In genomic region chr10:7872041-7872442, GRCh38 we compare ENCODE assay signal across 8 cellular contexts. TPM values are rescaled to one million over a fixed set of nuclear protein-coding genes. Genes with fewer than 3 reads are reported as not detected.
DNase-seq lines count a peak whose midpoint lies in the region; ATAC-seq, FAIRE-seq and TF ChIP-seq lines count a peak whose summit lies in the region.

No MANE protein-coding gene starts in this region.

- ATAC-seq in Right ventricle myocardium superior (ENCODE audit: poor library complexity) (peak; percentile 38), body of pancreas (no peak), HepG2 (no peak), HG03175 (IDR thresholded peaks at IDR 0.05; ENCODE audit: unreplicated experiment) (no peak), GM21360 (IDR thresholded peaks at IDR 0.05; ENCODE audit: unreplicated experiment) (no peak)

- TF ChIP-seq POLR2A in body of pancreas (IDR thresholded peaks at IDR 0.05) (no peak), HepG2 (IDR thresholded peaks at IDR 0.05; ENCODE audit: insufficient read depth in 1 of 2, low read depth in 2 of 2, low read length in 2 of 2) (no peak), transverse colon (IDR thresholded peaks at IDR 0.05) (no peak)

- in situ Hi-C loops in HepG2 (cut with HindIII; ENCODE audit: extremely low pct_ligation_motif_present, low pct_unique_long_range_greater_than_20kb) (loop anchor here (10.0 kb wide), 2 partner anchors 1333 to 1433 kb away; no protein-coding TSS in a partner anchor), transverse colon (cut with MboI; ENCODE audit: low pct_ligation_motif_present in 1 of 4, low pct_unique_long_range_greater_than_20kb in 1 of 4, low sequenced_read_pairs in 3 of 4) (loop anchor here in 3 of 4 donors (25.0 kb wide), 2 partner anchors 1340 to 1440 kb away; no protein-coding TSS in a partner anchor)

- peak; percentile 47; the same call in 1 of the 2 replicates for TF ChIP-seq RAD21 in HepG2 (CRISPR knock-in tag; IDR thresholded peaks at IDR 0.05)

- intact Hi-C loops in Right ventricle myocardium superior (cut with DNase I), result loop anchor here (1.0 to 10.0 kb wide), 2 partner anchors 1337 to 1433 kb away; no protein-coding TSS in a partner anchor
- intact Hi-C loops in cardiac septum (cut with DNase I), result loop anchor here (2.0 kb wide), 1 partner anchor 1337 kb away; no protein-coding TSS in a partner anchor
- intact Hi-C loops in body of pancreas (cut with DNase I), result loop anchor here (10.0 kb wide), 1 partner anchor 1343 kb away; no protein-coding TSS in a partner anchor
- intact Hi-C loops in HepG2 (cut with micrococcal nuclease; ENCODE audit: unreplicated experiment), result loop anchor here (1.0 to 2.0 kb wide), 2 partner anchors 1337 to 1431 kb away; no protein-coding TSS in a partner anchor
- intact Hi-C loops in transverse colon (cut with DNase I; ENCODE audit: low total_unique reads), result loop anchor here (5.0 kb wide), 1 partner anchor 1335 kb away; no protein-coding TSS in a partner anchor

- POLR2A ChIA-PET in HepG2 (lab: Yijun Ruan, JAX), result interaction anchor here (0.6 kb wide), 2 partner anchors 370 to 661 kb away, joined by 3 read pairs; no protein-coding TSS in a partner anchor

- no peak overlapping the region for H3K9ac ChIP-seq in HepG2 (ENCODE audit: insufficient read depth, low read depth, low read length)

- no peaks in the 10 kb centered on the region for H4K20me1 ChIP-seq in HepG2 (ENCODE audit: insufficient read depth, low read length)

- FAIRE-seq in HepG2 (lab: Jason Lieb, UNC), result no peak

- no peaks in the 10 kb centered on the region for H3K79me2 ChIP-seq in HepG2 (ENCODE audit: insufficient read depth, low read length)

- no peak overlapping the region for H3K4me2 ChIP-seq in HepG2 (ENCODE audit: low read depth, low read length)

- H3K27me3 ChIP-seq in body of pancreas (no peaks in the 10 kb centered on the region), HepG2 (ENCODE audit: control insufficient read depth in 1 of 2, insufficient read depth in 2 of 2, low read length in 2 of 2) (no peaks in the 10 kb centered on the region), transverse colon (no peaks in the 10 kb centered on the region)

- TF ChIP-seq EP300 in HepG2 (IDR thresholded peaks at IDR 0.05; ENCODE audit: low read depth in 2 of 2, low read length in 2 of 2), result no peak
- no peak for TF ChIP-seq EP300 in HepG2 (CRISPR knock-in tag; IDR thresholded peaks at IDR 0.05; ENCODE audit: borderline replicate concordance)
- no peak for TF ChIP-seq EP300 in transverse colon (IDR thresholded peaks at IDR 0.05; ENCODE audit: low read depth)

- no TSS peak for BruUV-seq in HepG2 (replicated peaks; lab: Mats Ljungman, UMichigan)

- TF ChIP-seq CTCF in body of pancreas (IDR thresholded peaks at IDR 0.05) (peak; percentile 49 to 97 (median 72)), HepG2 (CRISPR knock-in tag; IDR thresholded peaks at IDR 0.05) (peak; percentile 57), transverse colon (IDR thresholded peaks at IDR 0.05) (peak; percentile 73 to 84 (median 76))

- DNase-seq in Right ventricle myocardium superior (no peak), cardiac septum (ENCODE audit: low spot score) (no peak), NCI-H1694 (lab: John Stamatoyannopoulos, UW) (peak; percentile 11), body of pancreas (no peak), HepG2 (ENCODE audit: low spot score) (no peak), transverse colon (no peak)

- no peak overlapping the region for H2AFZ ChIP-seq in HepG2 (ENCODE audit: low read length)

- H3K36me3 ChIP-seq in body of pancreas (replicated peaks in 1 of 2; ENCODE audit: insufficient read depth in 1 of 2, low read depth in 2 of 2), result no peaks in the 10 kb centered on the region
- no peaks in the 10 kb centered on the region for H3K36me3 ChIP-seq in HepG2 (replicated peaks in 1 of 2; ENCODE audit: control insufficient read depth in 1 of 2, insufficient read depth in 2 of 2, low read length in 2 of 2)
- H3K36me3 ChIP-seq in transverse colon, result no peaks in the 10 kb centered on the region

- no peak overlapping the region for H3K27ac ChIP-seq in body of pancreas
- no peak overlapping the region for H3K27ac ChIP-seq in HepG2 (ENCODE audit: extremely low read length, insufficient read depth, low read length)
- no peak overlapping the region for H3K27ac ChIP-seq in transverse colon

- H3K4me3 ChIP-seq in body of pancreas (no peak overlapping the region), HepG2 (replicated peaks in 1 of 3; ENCODE audit: insufficient read depth in 1 of 3, low read depth in 2 of 3, low read length in 3 of 3) (no peak overlapping the region), transverse colon (peak overlapping the region in 1 of 4 donors; percentile 43)

- H3K9me3 ChIP-seq in body of pancreas, result no peaks in the 10 kb centered on the region
- H3K9me3 ChIP-seq in HepG2 (ENCODE audit: low read length), result no peaks in the 10 kb centered on the region
- H3K9me3 ChIP-seq in transverse colon, result no peaks in the 10 kb centered on the region

- CTCF ChIA-PET in HepG2 (lab: Yijun Ruan, JAX; ENCODE audit: low intra/inter-chr PET ratio, low total read pairs), result interaction anchor here (1.2 to 1.9 kb wide), 2 partner anchors 1337 to 1433 kb away, joined by 3 to 10 read pairs; no protein-coding TSS in a partner anchor

- H3K4me1 ChIP-seq in body of pancreas, result peaks cover 23% of the 10 kb centered on the region
- H3K4me1 ChIP-seq in HepG2 (ENCODE audit: insufficient read depth, low read length), result no peaks in the 10 kb centered on the region
- peaks cover 0 to 5% (median 2%) of the 10 kb centered on the region in 4 donors for H3K4me1 ChIP-seq in transverse colon

- WGBS in body of pancreas, 2 donors, result 5 to 8% methylated on average over 5 of the region's 5 CpGs
- WGBS in HepG2 (ENCODE audit: low lambda C conversion rate), result 60% methylated on average over 5 of the region's 5 CpGs
- 19 to 29% methylated on average over 5 of the region's 5 CpGs for WGBS in transverse colon (ENCODE audit: low coverage in 1 of 2), 2 donors

TF ChIP-seq in HepG2, 621 proteins besides CTCF, POLR2A, EP300 and RAD21:
- TF ChIP-seq, protein P1, sequence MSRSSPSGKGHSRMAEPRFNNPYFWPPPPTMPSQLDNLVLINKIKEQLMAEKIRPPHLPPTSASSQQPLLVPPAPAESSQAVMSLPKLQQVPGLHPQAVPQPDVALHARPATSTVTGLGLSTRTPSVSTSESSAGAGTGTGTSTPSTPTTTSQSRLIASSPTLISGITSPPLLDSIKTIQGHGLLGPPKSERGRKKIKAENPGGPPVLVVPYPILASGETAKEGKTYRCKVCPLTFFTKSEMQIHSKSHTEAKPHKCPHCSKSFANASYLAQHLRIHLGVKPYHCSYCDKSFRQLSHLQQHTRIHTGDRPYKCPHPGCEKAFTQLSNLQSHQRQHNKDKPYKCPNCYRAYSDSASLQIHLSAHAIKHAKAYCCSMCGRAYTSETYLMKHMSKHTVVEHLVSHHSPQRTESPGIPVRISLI (CRISPR knock-in tag; IDR thresholded peaks at IDR 0.05; ENCODE audit: borderline replicate concordance), result peak; percentile 91
- TF ChIP-seq SMC3 (IDR thresholded peaks at IDR 0.05; ENCODE audit: low read length) (peak; percentile 65), ATRX (CRISPR knock-in tag; IDR thresholded peaks at IDR 0.05; ENCODE audit: borderline replicate concordance) (no peak), STAG1 (CRISPR knock-in tag; IDR thresholded peaks at IDR 0.05) (peak; percentile 75)

RNA-seq across cellular contexts. Expression of gene TAF3, which starts 53.7 kb away (rescaled TPM):
- total RNA-seq in Right ventricle myocardium superior, result 10.4 TPM
- total RNA-seq in cardiac septum, result 12.4 TPM
- 10 to 100 TPM in 1 of 2 donors, 1 to 10 TPM in 1; 6.0 to 12.9 TPM for total RNA-seq in body of pancreas
- 2.9 TPM in 2 replicates for total RNA-seq in HepG2 (2016; rRNA removed; fragmentation: Illumina TruSeq; extraction: Trizol)
- 0.35 and 0.40 TPM in 2 replicates for total RNA-seq in HepG2 (2016; cell fraction: cytosol; rRNA removed; fragmentation: Illumina TruSeq; extraction: Trizol; ENCODE audit: low read depth)
- total RNA-seq in HepG2 (2016; cell fraction: insoluble cytoplasmic fraction; rRNA removed; fragmentation: Illumina TruSeq; extraction: Trizol), result 2.5 and 2.6 TPM in 2 replicates
- 1.9 and 2.1 TPM in 2 replicates for total RNA-seq in HepG2 (2016; cell fraction: membrane; rRNA removed; fragmentation: Illumina TruSeq; extraction: Trizol)
- 4.4 TPM in 2 replicates for total RNA-seq in HepG2 (2016; cell fraction: nucleus; rRNA removed; fragmentation: Illumina TruSeq; extraction: Trizol)
- 1.4 and 1.7 TPM in 2 replicates for polyA plus RNA-seq in HepG2 (2011; rRNA removed)
- 0.83 and 1.2 TPM in 2 replicates for polyA plus RNA-seq in HepG2 (2011; cell fraction: cytosol; rRNA removed)
- polyA plus RNA-seq in HepG2 (2011; cell fraction: nucleus; rRNA removed), result 1.3 and 1.4 TPM in 2 replicates
- polyA plus RNA-seq in HepG2 (2012), result 3.9 and 4.1 TPM in 2 replicates
- polyA plus RNA-seq in HepG2 (2016; cell fraction: cytosol; fragmentation: Illumina TruSeq; extraction: Trizol; ENCODE audit: low read depth), result 0.37 and 0.44 TPM in 2 replicates
- 5.2 and 6.4 TPM in 2 replicates for polyA plus RNA-seq in HepG2 (2016; cell fraction: insoluble cytoplasmic fraction; fragmentation: Illumina TruSeq; extraction: Trizol; ENCODE audit: low read depth)
- polyA plus RNA-seq in HepG2 (2016; cell fraction: membrane; fragmentation: Illumina TruSeq; extraction: Trizol; ENCODE audit: low read depth), result 1.3 and 1.7 TPM in 2 replicates
- 5.2 and 5.9 TPM in 2 replicates for polyA plus RNA-seq in HepG2 (2016; cell fraction: nucleus; fragmentation: Illumina TruSeq; extraction: Trizol; ENCODE audit: insufficient read depth, low read depth)
- polyA minus RNA-seq in HepG2 (2011; rRNA and poly(A)+ RNA removed; ENCODE audit: low replicate concordance), result 1.3 and 2.4 TPM in 2 replicates
- 1.5 and 2.0 TPM in 2 replicates for polyA minus RNA-seq in HepG2 (2011; cell fraction: cytosol; rRNA and poly(A)+ RNA removed)
- 6.8 and 7.2 TPM in 2 replicates for polyA minus RNA-seq in HepG2 (2011; cell fraction: nucleus; rRNA and poly(A)+ RNA removed)
- total RNA-seq in transverse colon, result 10 to 100 TPM in 2 of 4 donors, 1 to 10 TPM in 2; 4.8 to 35.6 (median 9.6) TPM
